ENCODE assay signal across 8 cellular contexts in the genomic region with DNA sequence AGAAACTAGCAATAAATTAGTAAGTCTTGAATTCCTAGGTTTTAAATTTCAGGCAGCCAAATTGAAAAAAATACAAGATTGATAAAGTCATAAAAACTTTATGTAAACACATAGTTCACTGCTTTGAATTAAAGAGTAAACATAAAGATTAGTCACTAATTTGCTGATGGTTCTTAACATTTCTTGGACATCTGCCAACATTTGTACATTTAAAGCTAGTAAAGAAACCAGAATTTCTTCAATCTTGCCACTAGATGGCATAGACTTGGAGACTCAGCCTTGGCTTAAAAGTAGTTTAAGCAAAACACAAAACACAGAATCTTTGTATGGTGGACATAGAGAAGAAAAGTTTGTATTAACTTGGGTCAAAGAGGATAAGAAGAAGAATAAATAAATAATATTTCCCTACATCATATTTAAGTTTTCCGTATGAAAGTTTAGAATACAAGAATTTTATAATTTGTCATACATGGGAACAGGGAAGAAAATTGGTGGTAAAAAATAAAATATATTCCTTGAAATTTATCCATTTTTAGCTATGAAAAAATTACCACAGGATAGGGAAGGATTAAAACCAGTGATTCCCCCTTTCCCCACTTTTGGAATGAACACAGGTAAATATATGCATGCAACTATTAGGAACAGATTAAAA. TPM values are rescaled to one million over a fixed set of nuclear protein-coding genes. Genes with fewer than 3 reads are reported as not detected.
DNase-seq lines count a peak whose midpoint lies in the region; ATAC-seq, FAIRE-seq and TF ChIP-seq lines count a peak whose summit lies in the region.

No MANE protein-coding gene starts in this region.

- no peak overlapping the region for H3K4me2 ChIP-seq in keratinocyte (ENCODE audit: control insufficient read depth, extremely low read depth, insufficient read depth, low read depth, low read length)

- no peak for DNase-seq in Right ventricle myocardium superior
- no peak for DNase-seq in cardiac septum (ENCODE audit: low spot score)
- peak; percentile 54 for DNase-seq in NCI-H460 (ENCODE audit: extremely low read depth, low read depth)
- DNase-seq in astrocyte of the hippocampus (ENCODE audit: low read depth, low spot score) = peak; percentile 70
- peak; percentile 38 for DNase-seq in keratinocyte (ENCODE audit: low read depth, low spot score)
- no peak for DNase-seq in upper lobe of right lung
- no peak for DNase-seq in lower leg skin (ENCODE audit: low spot score in 2 of 2)

- H3K9me3 ChIP-seq in keratinocyte (ENCODE audit: control insufficient read depth, low read depth, low read length) (no peaks in the 10 kb centered on the region), upper lobe of right lung (no peaks in the 10 kb centered on the region)

- TF ChIP-seq CTCF in keratinocyte (optimal IDR thresholded peaks at IDR 0.05 in 1 of 3, IDR thresholded peaks at IDR 0.05 in 1 of 3, conservative IDR thresholded peaks at IDR 0.05 in 1 of 3; ENCODE audit: extremely low read depth in 1 of 3, insufficient read depth in 2 of 3, low read length in 3 of 3) = peak in 2 of 3 experiments; percentile 55 to 67
- peak; percentile 69 for TF ChIP-seq CTCF in upper lobe of right lung (IDR thresholded peaks at IDR 0.05)
- no peak for TF ChIP-seq CTCF in lower leg skin (IDR thresholded peaks at IDR 0.05)

- ATAC-seq in Right ventricle myocardium superior (ENCODE audit: poor library complexity) (peak; percentile 38), HG03342 (IDR thresholded peaks at IDR 0.05; ENCODE audit: unreplicated experiment) (peak; percentile 49), upper lobe of right lung (peak; percentile 80)

- no peaks in the 10 kb centered on the region for H3K79me2 ChIP-seq in keratinocyte (ENCODE audit: control insufficient read depth, insufficient read depth, low read length)

- dilution Hi-C loops in keratinocyte (cut with MboI; ENCODE audit: extremely low pct_ligation_motif_present, low sequenced_read_pairs) = no loop called here

- H3K27ac ChIP-seq in keratinocyte (ENCODE audit: control insufficient read depth, insufficient read depth, low read length) = no peak overlapping the region
- H3K27ac ChIP-seq in upper lobe of right lung = no peak overlapping the region

- H4K20me1 ChIP-seq in keratinocyte (ENCODE audit: control insufficient read depth, extremely low read depth, insufficient read depth, low read length) = no peaks in the 10 kb centered on the region

- H2AFZ ChIP-seq in keratinocyte (ENCODE audit: control insufficient read depth, low read length) = no peak overlapping the region

- FAIRE-seq in keratinocyte (lab: Jason Lieb, UNC) = peak; percentile 62

- no peak for TF ChIP-seq POLR2A in lower leg skin (IDR thresholded peaks at IDR 0.05)

- no peak overlapping the region for H3K4me3 ChIP-seq in keratinocyte (ENCODE audit: control insufficient read depth in 2 of 3, extremely low read depth in 1 of 3, insufficient read depth in 2 of 3, low read depth in 1 of 3, low read length in 3 of 3)
- H3K4me3 ChIP-seq in upper lobe of right lung = no peak overlapping the region
- H3K4me3 ChIP-seq in lower leg skin (ENCODE audit: low read depth, poor library complexity, severe bottlenecking) = no peak overlapping the region

- intact Hi-C loops in Right ventricle myocardium superior (cut with DNase I) = loop anchor here (5.0 kb wide), 1 partner anchor 641 kb away; no protein-coding TSS in a partner anchor
- intact Hi-C loops in cardiac septum (cut with DNase I) = loop anchor here (10.0 kb wide), 1 partner anchor 643 kb away; no protein-coding TSS in a partner anchor
- intact Hi-C loops in upper lobe of right lung (cut with DNase I) = no loop called here
- intact Hi-C loops in lower leg skin (cut with DNase I; ENCODE audit: low total_unique reads) = no loop called here

- H3K9ac ChIP-seq in keratinocyte (ENCODE audit: control insufficient read depth, extremely low read depth, insufficient read depth, low read length) = no peak overlapping the region

- no peaks in the 10 kb centered on the region for H3K36me3 ChIP-seq in keratinocyte (ENCODE audit: control insufficient read depth in 2 of 2, extremely low read depth in 1 of 2, insufficient read depth in 2 of 2, low read length in 2 of 2)
- H3K36me3 ChIP-seq in upper lobe of right lung = no peaks in the 10 kb centered on the region

- no peaks in the 10 kb centered on the region for H3K9me1 ChIP-seq in keratinocyte (ENCODE audit: control insufficient read depth, extremely low read depth, insufficient read depth, low read length)

- H3K4me1 ChIP-seq in keratinocyte (ENCODE audit: control insufficient read depth, extremely low read depth, insufficient read depth, low read length) = peaks cover 18% of the 10 kb centered on the region
- no peaks in the 10 kb centered on the region for H3K4me1 ChIP-seq in upper lobe of right lung

- peaks cover 28% of the 10 kb centered on the region for H3K27me3 ChIP-seq in keratinocyte (ENCODE audit: control insufficient read depth, extremely low read depth, insufficient read depth, low read length)
- H3K27me3 ChIP-seq in upper lobe of right lung = no peaks in the 10 kb centered on the region

- 10 to 17% methylated on average over 1 of the region's 1 CpG for WGBS in lower leg skin, 2 donors

RNA-seq across cellular contexts. Expression of gene FAM135A, which starts 41.7 kb away (rescaled TPM):
- total RNA-seq in Right ventricle myocardium superior (14.3 TPM), cardiac septum (14.2 TPM), upper lobe of right lung (24.1 TPM), lower leg skin (100 to 1,000 TPM in 1 of 4 donors, 10 to 100 TPM in 3; 77.1 to 105 (median 80.5) TPM)
- total RNA-seq in NCI-H460 (2014; rRNA removed; shearing (Covaris generic)) = 23.6 and 30.2 TPM in 2 replicates
- 25.9 and 28.1 TPM in 2 replicates for polyA plus RNA-seq in NCI-H460 (2014; cell fraction: nucleus; rRNA removed)
- polyA plus RNA-seq in keratinocyte = 13.8 to 21.3 TPM (median 15.9 TPM) in 3 replicates
- 32.6 TPM for polyA plus RNA-seq in keratinocyte (2011; ENCODE audit: low read depth)
- 8.2 and 18.7 TPM in 2 replicates for polyA plus RNA-seq in keratinocyte (2011; cell fraction: cytosol; rRNA removed)
- 16.8 and 27.8 TPM in 2 replicates for polyA plus RNA-seq in keratinocyte (2011; cell fraction: nucleus; rRNA removed)
- 9.8 and 26.5 TPM in 2 replicates for polyA plus RNA-seq in keratinocyte (2012; ENCODE audit: low replicate concordance)
- polyA minus RNA-seq in keratinocyte = 6.1 to 51.2 TPM (median 27.1 TPM) in 3 replicates
- 11.7 TPM for polyA minus RNA-seq in keratinocyte (2011; cell fraction: cytosol; rRNA and poly(A)+ RNA removed)
- 49.1 and 71.7 TPM in 2 replicates for polyA minus RNA-seq in keratinocyte (2011; cell fraction: nucleus; rRNA and poly(A)+ RNA removed)

Comparison
In these comparisons a context has a peak if more than half of its experiments do, and no peak if none do; other contexts are left out.
1. DNase-seq: peak in NCI-H460 (single experiment), astrocyte of the hippocampus (single experiment) and keratinocyte (single experiment); none in Right ventricle myocardium superior (single experiment), cardiac septum (single experiment), upper lobe of right lung (single experiment) and lower leg skin (0 of 2).
2. CTCF ChIP-seq: peak in keratinocyte (2 of 3) and upper lobe of right lung (single experiment); none in lower leg skin (0 of 3).
3. intact Hi-C loops: an anchor here in Right ventricle myocardium superior (5.0 kb wide) and cardiac septum (10.0 kb wide); none called in upper lobe of right lung and lower leg skin.
4. Peak in every context shown above with its lines, with median percentiles within 50 percentile points of each other: ATAC-seq.